Comparison of ENCODE assay signal across 3 cellular contexts in genomic region chr12:47945341-47945728, GRCh38.
A peak's percentile ranks its signal among the peaks of the same experiment; 100 is the strongest.
TF ChIP-seq lines count a peak whose summit lies in the region.

No MANE protein-coding gene starts in this region.

TF ChIP-seq in IMR-90, 13 proteins besides CTCF, POLR2A, EP300 and RAD21:
- TF ChIP-seq SMC3 (IDR thresholded peaks at IDR 0.05; ENCODE audit: low read depth, low read length), result no peak
- peak; percentile 6; the same call in 1 of the 2 replicates for TF ChIP-seq CEBPB (IDR thresholded peaks at IDR 0.05; ENCODE audit: low read depth, low read length)

TF ChIP-seq in K562, 482 proteins besides CTCF, POLR2A, EP300 and RAD21:
- TF ChIP-seq CEBPG (CRISPR knock-in tag; IDR thresholded peaks at IDR 0.05) (no peak), CEBPG (tag; conservative IDR thresholded peaks at IDR 0.05 in 1 of 2, IDR thresholded peaks at IDR 0.05 in 1 of 2) (peak; percentile 44 to 75), RBM25 (IDR thresholded peaks at IDR 0.05; ENCODE audit: low read depth, low read length, severe bottlenecking) (peak; percentile 82), TAF15 (IDR thresholded peaks at IDR 0.05; ENCODE audit: low read depth, low read length) (no peak), FUS (optimal IDR thresholded peaks at IDR 0.05; ENCODE audit: low read depth, low read length) (no peak), BCOR (IDR thresholded peaks at IDR 0.05) (peak; percentile 50; the same call in 1 of the 2 replicates), ESRRA (IDR thresholded peaks at IDR 0.05; ENCODE audit: borderline replicate concordance, low read depth) (peak; percentile 59; the same call in 1 of the 2 replicates), MIER1 (IDR thresholded peaks at IDR 0.05; ENCODE audit: low read depth) (no peak), ZBTB34 (CRISPR knock-in tag; IDR thresholded peaks at IDR 0.05) (no peak), ARHGAP35 (IDR thresholded peaks at IDR 0.05; ENCODE audit: partially characterized antibody) (no peak), ZHX1 (conservative IDR thresholded peaks at IDR 0.05; ENCODE audit: low read length) (no peak), CEBPB (tag; IDR thresholded peaks at IDR 0.05) (peak; percentile 77; the same call in 1 of the 2 replicates), NBN (IDR thresholded peaks at IDR 0.05; ENCODE audit: low read depth) (no peak), MYNN (IDR thresholded peaks at IDR 0.05) (no peak), MYNN (CRISPR knock-in tag; IDR thresholded peaks at IDR 0.05) (no peak), ADNP (tag; IDR thresholded peaks at IDR 0.05) (0 out of 2 replicates have a peak, but pooled peaks have one; percentile 24), SMARCA5 (IDR thresholded peaks at IDR 0.05) (0 out of 2 replicates have a peak, but pooled peaks have one; percentile 37), EZH2 (IDR thresholded peaks at IDR 0.05; ENCODE audit: borderline replicate concordance, low read depth, low read length) (no peak), SUPT5H (IDR thresholded peaks at IDR 0.05) (no peak), MAFF (IDR thresholded peaks at IDR 0.05; ENCODE audit: low read length) (no peak), ZC3H11A (IDR thresholded peaks at IDR 0.05; ENCODE audit: low read depth, low read length) (no peak)
TF ChIP-seq in K562: peak in this region for 7.

TF ChIP-seq in GM23338, 12 proteins besides CTCF, POLR2A, EP300 and RAD21:
- TF ChIP-seq ETS1 (IDR thresholded peaks at IDR 0.05), result no peak
- TF ChIP-seq STAT1 (IDR thresholded peaks at IDR 0.05; ENCODE audit: unreplicated experiment), result no peak
